In the genomic region with DNA sequence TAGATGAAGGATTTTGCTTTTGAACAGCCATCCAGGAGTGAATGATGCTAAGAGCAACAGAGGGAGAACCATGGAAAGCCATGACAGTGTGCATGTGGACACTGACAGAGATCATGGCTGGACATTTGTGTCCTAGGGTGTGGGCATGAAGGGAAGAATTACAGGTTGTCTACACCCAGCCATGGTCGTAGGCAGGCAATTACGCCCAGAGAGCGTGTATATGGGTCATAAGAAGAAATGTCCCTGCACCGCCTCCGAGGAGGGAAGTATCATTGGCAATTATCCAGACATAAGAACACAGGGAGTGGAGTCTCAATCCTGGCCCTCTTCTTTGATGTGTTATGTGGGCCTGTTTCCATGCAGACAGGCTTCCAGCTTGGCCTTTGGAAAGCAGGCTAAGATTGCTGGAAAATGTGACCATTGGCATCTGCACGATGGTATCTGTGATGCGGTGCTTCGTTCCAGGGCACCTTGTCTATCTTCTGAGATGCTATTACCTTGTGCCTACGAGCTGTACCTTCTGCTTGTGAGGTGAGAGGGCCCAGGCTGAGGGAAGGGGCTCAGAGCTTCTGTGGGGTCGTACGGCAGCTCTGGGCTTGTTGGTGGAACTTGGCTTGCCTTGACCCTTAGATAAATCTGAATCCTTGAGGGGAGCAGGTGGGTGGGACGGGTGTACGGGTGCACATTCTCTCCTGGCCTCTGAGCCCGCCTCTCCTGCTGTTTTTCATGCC, we compare ENCODE assay signal across 22 cellular contexts.
"Had no signal": no experiment of that assay in that cellular context is flagged by ENCODE, and none has a peak within 500 bp of the region (broad histone marks: within the 10 kb centered on the region; RNA-seq: fewer than 3 reads in every experiment).

No MANE protein-coding gene starts in this region.

- H3K36me3 ChIP-seq: adrenal gland, neural progenitor cell, right lobe of liver, thoracic aorta, uterus had no signal

- H2AFZ ChIP-seq: neural progenitor cell had no signal

- H3K4me3 ChIP-seq: adrenal gland, body of pancreas, neural progenitor cell, right lobe of liver, thoracic aorta, uterus had no signal

- H3K9ac ChIP-seq: neural progenitor cell had no signal

- DNase-seq: activated B cell treated with CpG ODN at 0.5 μM for 24 hours; activated CD4-positive, alpha-beta T cell treated with anti-CD3 and anti-CD28 coated beads for 36 hours; activated CD4-positive, alpha-beta T cell treated with anti-CD3 and anti-CD28 coated beads, Interleukin-2, amount 50 U/mL, for 4 hours; activated CD8-positive, alpha-beta memory T cell treated with anti-CD3 and anti-CD28 coated beads for 24 hours; activated effector memory CD4-positive, alpha-beta T cell treated with Interleukin-2 at 50 U/mL for 16 hours; activated naive CD4-positive, alpha-beta T cell treated with Interleukin-2 at 50 U/mL for 16 hours; activated naive CD8-positive, alpha-beta T cell treated with anti-CD3 and anti-CD28 coated beads for 36 hours; adrenal gland; effector memory CD4-positive, alpha-beta T cell; left cardiac atrium; naive thymus-derived CD8-positive, alpha-beta T cell; right lobe of liver; stimulated activated CD4-positive, alpha-beta T cell treated with anti-CD3 and anti-CD28 coated beads, Interleukin-12 subunit alpha, Interleukin-12 subunit beta, amount 100 ng/mL, for 4 hours; stimulated activated CD4-positive, alpha-beta T cell treated with anti-CD3 and anti-CD28 coated beads, Interleukin-4, amount 100 ng/mL, for 1 hour; uterus had no signal

- H3K27ac ChIP-seq: adrenal gland, neural progenitor cell, right lobe of liver, thoracic aorta, uterus had no signal

- H3K27me3 ChIP-seq: adrenal gland, body of pancreas, neural progenitor cell, right lobe of liver, uterus had no signal

- FAIRE-seq: colon, frontal cortex, keratinocyte had no signal

- ATAC-seq: activated CD4-positive, alpha-beta T cell treated with anti-CD3 and anti-CD28 coated beads for 36 hours; naive thymus-derived CD8-positive, alpha-beta T cell; right lobe of liver; stimulated activated effector memory CD8-positive, alpha-beta T cell treated with anti-CD3 and anti-CD28 coated beads, Interleukin-12 subunit alpha, Interleukin-12 subunit beta, amount 100 ng/mL, for 72 hours had no signal

- H3K4me2 ChIP-seq: neural progenitor cell had no signal

- H3K4me1 ChIP-seq: right lobe of liver, uterus had no signal

- H3K9me3 ChIP-seq: adrenal gland, body of pancreas, right lobe of liver, thoracic aorta, uterus had no signal
